ENCODE assay signal across 1 cellular context in the genomic region with DNA sequence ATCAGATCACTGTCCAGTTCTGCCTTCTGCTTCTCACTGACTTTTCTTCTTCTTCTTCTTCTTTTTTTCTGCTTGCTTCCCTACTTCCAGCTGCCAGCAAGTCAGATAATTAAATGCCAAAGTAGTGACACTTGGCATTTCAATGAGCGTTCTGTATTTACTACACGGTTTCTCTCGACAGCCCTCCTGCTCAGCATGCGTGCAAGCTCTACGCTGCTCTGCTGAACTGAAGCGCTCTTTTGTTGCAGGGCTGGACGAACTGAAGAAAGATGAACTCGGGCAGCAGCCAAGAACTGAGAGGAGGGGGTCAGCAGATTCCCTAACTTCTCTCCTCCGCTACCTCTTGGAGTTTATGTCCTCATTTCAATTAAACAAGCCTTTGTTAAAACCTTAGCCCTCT.
TF ChIP-seq lines count a peak whose summit lies in the region.

No MANE protein-coding gene starts in this region.

TF ChIP-seq in GM23338, 12 proteins besides CTCF, POLR2A, EP300 and RAD21 (continued from another document):
- TF ChIP-seq, protein P1, sequence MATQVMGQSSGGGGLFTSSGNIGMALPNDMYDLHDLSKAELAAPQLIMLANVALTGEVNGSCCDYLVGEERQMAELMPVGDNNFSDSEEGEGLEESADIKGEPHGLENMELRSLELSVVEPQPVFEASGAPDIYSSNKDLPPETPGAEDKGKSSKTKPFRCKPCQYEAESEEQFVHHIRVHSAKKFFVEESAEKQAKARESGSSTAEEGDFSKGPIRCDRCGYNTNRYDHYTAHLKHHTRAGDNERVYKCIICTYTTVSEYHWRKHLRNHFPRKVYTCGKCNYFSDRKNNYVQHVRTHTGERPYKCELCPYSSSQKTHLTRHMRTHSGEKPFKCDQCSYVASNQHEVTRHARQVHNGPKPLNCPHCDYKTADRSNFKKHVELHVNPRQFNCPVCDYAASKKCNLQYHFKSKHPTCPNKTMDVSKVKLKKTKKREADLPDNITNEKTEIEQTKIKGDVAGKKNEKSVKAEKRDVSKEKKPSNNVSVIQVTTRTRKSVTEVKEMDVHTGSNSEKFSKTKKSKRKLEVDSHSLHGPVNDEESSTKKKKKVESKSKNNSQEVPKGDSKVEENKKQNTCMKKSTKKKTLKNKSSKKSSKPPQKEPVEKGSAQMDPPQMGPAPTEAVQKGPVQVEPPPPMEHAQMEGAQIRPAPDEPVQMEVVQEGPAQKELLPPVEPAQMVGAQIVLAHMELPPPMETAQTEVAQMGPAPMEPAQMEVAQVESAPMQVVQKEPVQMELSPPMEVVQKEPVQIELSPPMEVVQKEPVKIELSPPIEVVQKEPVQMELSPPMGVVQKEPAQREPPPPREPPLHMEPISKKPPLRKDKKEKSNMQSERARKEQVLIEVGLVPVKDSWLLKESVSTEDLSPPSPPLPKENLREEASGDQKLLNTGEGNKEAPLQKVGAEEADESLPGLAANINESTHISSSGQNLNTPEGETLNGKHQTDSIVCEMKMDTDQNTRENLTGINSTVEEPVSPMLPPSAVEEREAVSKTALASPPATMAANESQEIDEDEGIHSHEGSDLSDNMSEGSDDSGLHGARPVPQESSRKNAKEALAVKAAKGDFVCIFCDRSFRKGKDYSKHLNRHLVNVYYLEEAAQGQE (IDR thresholded peaks at IDR 0.05; ENCODE audit: unreplicated experiment) = no peak
- no peak for TF ChIP-seq CREB1 (CRISPR knock-in tag; IDR thresholded peaks at IDR 0.05; ENCODE audit: low read depth)
- no peak for TF ChIP-seq ZNF114 (CRISPR knock-in tag; IDR thresholded peaks at IDR 0.05)
- no peak for TF ChIP-seq EZH2 (IDR thresholded peaks at IDR 0.05; ENCODE audit: low read depth, unreplicated experiment)
- TF ChIP-seq ZNF331 (CRISPR knock-in tag; IDR thresholded peaks at IDR 0.05; ENCODE audit: low read depth) = no peak
- TF ChIP-seq JUNB (IDR thresholded peaks at IDR 0.05; ENCODE audit: unreplicated experiment) = no peak
- TF ChIP-seq, protein P2, sequence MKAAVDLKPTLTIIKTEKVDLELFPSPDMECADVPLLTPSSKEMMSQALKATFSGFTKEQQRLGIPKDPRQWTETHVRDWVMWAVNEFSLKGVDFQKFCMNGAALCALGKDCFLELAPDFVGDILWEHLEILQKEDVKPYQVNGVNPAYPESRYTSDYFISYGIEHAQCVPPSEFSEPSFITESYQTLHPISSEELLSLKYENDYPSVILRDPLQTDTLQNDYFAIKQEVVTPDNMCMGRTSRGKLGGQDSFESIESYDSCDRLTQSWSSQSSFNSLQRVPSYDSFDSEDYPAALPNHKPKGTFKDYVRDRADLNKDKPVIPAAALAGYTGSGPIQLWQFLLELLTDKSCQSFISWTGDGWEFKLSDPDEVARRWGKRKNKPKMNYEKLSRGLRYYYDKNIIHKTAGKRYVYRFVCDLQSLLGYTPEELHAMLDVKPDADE (IDR thresholded peaks at IDR 0.05) = no peak
- no peak for TF ChIP-seq EZH2phosphoT487 (IDR thresholded peaks at IDR 0.05; ENCODE audit: unreplicated experiment)
